33 cellular contexts compared by ENCODE assay signal in the genomic region with DNA sequence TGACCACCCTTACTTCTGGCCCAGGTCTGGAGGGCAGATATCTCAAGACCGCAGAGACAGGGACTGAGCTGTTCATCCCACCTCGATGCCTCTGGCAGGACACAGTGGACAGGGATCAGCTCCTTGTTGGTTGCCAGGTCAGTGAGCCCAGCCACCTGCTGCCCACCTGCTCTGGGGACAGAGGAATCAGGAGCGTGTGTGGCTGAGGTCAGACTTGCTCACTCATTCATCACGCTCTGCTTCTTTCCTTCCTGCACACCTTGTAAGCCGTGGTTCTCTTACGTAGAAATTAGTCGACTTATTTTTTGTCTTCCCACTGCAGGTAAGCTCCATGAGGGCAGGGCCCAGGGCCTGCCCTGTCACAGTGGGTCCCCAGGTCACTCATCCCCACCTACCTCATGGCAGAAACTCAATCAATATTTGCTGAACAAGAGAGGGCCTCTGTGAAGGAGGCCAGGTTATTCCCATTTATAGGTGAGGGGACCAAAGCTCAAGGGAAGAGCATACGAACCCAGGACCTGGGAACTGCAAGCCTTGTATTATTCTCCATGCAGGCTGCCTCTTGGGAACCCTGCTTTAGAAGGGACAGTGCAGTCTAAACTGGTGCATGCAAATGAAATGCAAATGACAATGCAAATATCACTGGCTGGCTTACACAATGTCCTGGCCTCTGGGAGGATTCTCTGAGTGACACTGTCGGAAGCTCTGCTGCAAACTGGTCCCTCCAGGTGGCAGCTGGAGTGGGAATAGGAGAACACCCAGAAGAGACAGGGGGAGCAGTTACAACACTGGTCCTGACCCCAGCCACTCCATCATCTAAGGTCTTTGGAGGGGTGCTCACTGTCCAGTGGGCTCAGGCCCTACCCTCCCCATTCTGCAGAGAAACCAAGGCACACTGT. TPM values are rescaled to one million over a fixed set of nuclear protein-coding genes. Genes with fewer than 3 reads are reported as not detected.
"Had no signal": no experiment of that assay in that cellular context is flagged by ENCODE, and none has a peak within 500 bp of the region (broad histone marks: within the 10 kb centered on the region; RNA-seq: fewer than 3 reads in every experiment).

No MANE protein-coding gene starts in this region.

- H3K9me3 ChIP-seq: testis, uterus had no signal

- H3K27ac ChIP-seq: cardiac muscle cell, neural progenitor cell, testis, uterus had no signal

- ATAC-seq: activated T-cell treated with anti-CD3 and anti-CD28 coated beads, Interleukin-2, amount 50 U/mL, for 4 hours; left lobe of liver; naive thymus-derived CD8-positive, alpha-beta T cell; sciatic nerve; stimulated activated memory B cell treated with anti-CD40 and anti-IgM and Interleukin-4, amounts not matched to agents 10 μg/mL and 1 μg/mL and 100 μg/mL, for 72 hours had no signal

- H3K4me1 ChIP-seq: neural progenitor cell, testis, uterus had no signal

- DNase-seq: activated CD4-positive, alpha-beta T cell treated with anti-CD3 and anti-CD28 coated beads for 4 hours; activated CD4-positive, alpha-beta T cell treated with anti-CD3 and anti-CD28 coated beads, Interleukin-2, amount 50 U/mL, for 48 hours; activated CD4-positive, CD25-positive, alpha-beta regulatory T cell; activated CD8-positive, alpha-beta memory T cell treated with anti-CD3 and anti-CD28 coated beads, Interleukin-2, amount 50 U/mL, for 48 hours; activated naive CD4-positive, alpha-beta T cell treated with anti-CD3 and anti-CD28 coated beads for 36 hours; activated naive CD8-positive, alpha-beta T cell treated with anti-CD3 and anti-CD28 coated beads, Interleukin-2, amount 10 ng/mL, durations not matched to agents 7 days and 5 days; activated T-cell treated with anti-CD3 and anti-CD28 coated beads, Interleukin-2, amount 50 U/mL, for 4 hours; amygdala; dermis blood vessel endothelial cell; effector CD8-positive, alpha-beta T cell; erythroblast; foreskin fibroblast; immature natural killer cell; naive thymus-derived CD8-positive, alpha-beta T cell; stimulated activated CD4-positive, alpha-beta T cell treated with anti-CD3 and anti-CD28 coated beads, Interleukin-2, amount 100 ng/mL, for 24 hours; T1000; testis; trophoblast cell; uterus had no signal

- H3K4me3 ChIP-seq: cardiac muscle cell, lung, neural progenitor cell, testis, uterus had no signal

- H3K27me3 ChIP-seq: neural progenitor cell, testis, uterus had no signal

- H3K36me3 ChIP-seq: cardiac muscle cell, neural progenitor cell, uterus had no signal

RNA-seq across cellular contexts. Expression of a gene that starts 58.4 kb away (rescaled TPM):
- total RNA-seq: activated CD8-positive, alpha-beta memory T cell treated with anti-CD3 and anti-CD28 coated beads for 36 hours; activated naive CD4-positive, alpha-beta T cell treated with anti-CD3 and anti-CD28 coated beads for 36 hours; activated naive CD8-positive, alpha-beta T cell treated with anti-CD3 and anti-CD28 coated beads, Interleukin-2, amount 10 ng/mL, durations not matched to agents 7 days and 5 days; activated T-cell treated with anti-CD3 and anti-CD28 coated beads, Interleukin-2, amount 50 U/mL, for 4 hours; activated T-helper 2 cell treated with anti-CD3 and anti-CD28 coated beads, Interferon-gamma antibody, Interleukin-2, Interleukin-4, amounts not matched to agents 10 μg/mL and 5 μg/mL and 100 μg/mL, durations not matched to agents 14 hours and 24 hours and 36 hours; cardiac muscle cell; dermis blood vessel endothelial cell; fibroblast of lung; kidney epithelial cell; left lobe of liver; mesothelial cell of epicardium; naive thymus-derived CD8-positive, alpha-beta T cell; osteoblast; posterior vena cava; renal cortical epithelial cell; sciatic nerve; uterus had no signal
- polyA plus RNA-seq: cardiac muscle cell; fibroblast of lung; immature natural killer cell; lung; naive thymus-derived CD8-positive, alpha-beta T cell had no signal
